Comparison of ENCODE assay signal across 8 cellular contexts in the genomic region with DNA sequence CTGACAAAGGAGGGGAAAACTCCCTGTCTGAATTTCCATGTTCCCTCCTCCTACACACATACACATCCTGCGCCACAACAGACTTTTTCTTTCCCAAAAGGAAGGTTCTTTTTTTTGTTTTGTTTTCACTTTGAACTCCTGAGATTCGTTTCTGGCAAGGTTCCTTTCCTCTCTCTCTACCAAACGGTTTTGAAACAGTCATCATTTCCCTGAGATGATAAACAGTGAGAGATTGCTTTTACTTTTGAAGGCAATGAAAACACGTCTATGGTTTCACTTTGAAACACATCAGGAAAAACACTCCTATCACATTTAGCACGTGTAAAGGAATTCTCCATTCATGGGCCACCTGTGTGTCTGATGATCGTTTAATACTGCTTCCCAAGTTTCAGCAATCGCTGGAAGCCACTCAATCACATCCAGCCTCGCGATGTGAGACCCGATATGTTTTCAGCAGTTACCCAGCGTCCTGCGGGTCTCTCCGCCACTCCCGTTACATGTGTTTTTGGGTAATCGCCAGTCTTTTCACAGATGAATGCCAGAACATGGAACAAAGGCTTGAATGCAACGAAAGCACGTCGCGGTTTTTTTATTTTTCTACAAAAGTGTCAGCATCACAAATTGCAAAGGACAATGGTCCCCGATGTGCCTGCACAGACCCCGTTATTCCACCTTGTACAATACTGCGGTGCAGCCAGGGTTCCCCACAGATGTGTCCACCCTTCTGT.
DNase-seq lines count a peak whose midpoint lies in the region; ATAC-seq, FAIRE-seq and TF ChIP-seq lines count a peak whose summit lies in the region.

No MANE protein-coding gene starts in this region.

- H3K36me3 ChIP-seq in stomach, result no peaks in the 10 kb centered on the region

- no peaks in the 10 kb centered on the region for H3K36me3 Mint-ChIP-seq in activated CD4-positive, alpha-beta memory T cell treated with anti-CD3 and anti-CD28 coated beads for 36 hours
- H3K36me3 Mint-ChIP-seq in immature natural killer cell, result no peaks in the 10 kb centered on the region

- H3K27me3 Mint-ChIP-seq in activated CD4-positive, alpha-beta memory T cell treated with anti-CD3 and anti-CD28 coated beads for 36 hours, result no peaks in the 10 kb centered on the region
- H3K27me3 Mint-ChIP-seq in immature natural killer cell (ENCODE audit: low read depth in 3 of 3), result peaks cover 2 to 11% (median 3%) of the 10 kb centered on the region in 3 donors

- WGBS in A549 (ENCODE audit: missing lambda C conversion rate), result 11% methylated on average over 22 of the region's 22 CpGs
- WGBS in stomach, 5 donors, result 9 to 21% (median 16%) methylated on average over 22 of the region's 22 CpGs

- peak; percentile 44 to 60 for DNase-seq in A549 (ENCODE audit: low read depth in 1 of 2, low spot score in 1 of 2)
- peak; percentile 63 for DNase-seq in H4 (ENCODE audit: low spot score)
- peak; percentile 16 for DNase-seq in activated CD4-positive, alpha-beta memory T cell treated with anti-CD3 and anti-CD28 coated beads for 36 hours
- DNase-seq in immature natural killer cell, result no peak
- DNase-seq in stomach, result no peak
- no peak for DNase-seq in 8988T
- DNase-seq in activated gamma-delta T cell (lab: John Stamatoyannopoulos, UW), result no peak

- POLR2A ChIA-PET in A549 (lab: Yijun Ruan, JAX), result no interaction called here
- POLR2A ChIA-PET in activated CD4-positive, alpha-beta memory T cell treated with anti-CD3 and anti-CD28 coated beads for 36 hours (lab: Charles Lee), result no interaction called here

- H3K27ac ChIP-seq in A549, result peak overlapping the region; percentile 23 to 77; a peak in 5 of 6 replicates
- peak overlapping the region in 1 of 5 donors; percentile 21 for H3K27ac ChIP-seq in stomach

- peak overlapping the region; percentile 70 for H3K4me3 Mint-ChIP-seq in activated CD4-positive, alpha-beta memory T cell treated with anti-CD3 and anti-CD28 coated beads for 36 hours
- peak overlapping the region; percentile 74 to 93 (median 75) for H3K4me3 Mint-ChIP-seq in immature natural killer cell

- H3K9me3 ChIP-seq in A549 (no peaks in the 10 kb centered on the region), stomach (no peaks in the 10 kb centered on the region)

- no peak for TF ChIP-seq POLR2A in A549 (IDR thresholded peaks at IDR 0.05; ENCODE audit: low read length)
- TF ChIP-seq POLR2A in stomach (IDR thresholded peaks at IDR 0.05), result no peak

- intact Hi-C loops in activated CD4-positive, alpha-beta memory T cell treated with anti-CD3 and anti-CD28 coated beads for 36 hours (cut with micrococcal nuclease), result no loop called here
- intact Hi-C loops in stomach (cut with DNase I; ENCODE audit: low total_unique reads), result no loop called here

- FAIRE-seq in A549 (lab: Jason Lieb, UNC), result peak; percentile 65

- TF ChIP-seq CTCF in A549 (IDR thresholded peaks at IDR 0.05) (no peak), stomach (IDR thresholded peaks at IDR 0.05) (no peak)

- no peak for TF ChIP-seq RAD21 in A549 (conservative IDR thresholded peaks at IDR 0.05 in 1 of 2, IDR thresholded peaks at IDR 0.05 in 1 of 2)

- H3K4me1 Mint-ChIP-seq in activated CD4-positive, alpha-beta memory T cell treated with anti-CD3 and anti-CD28 coated beads for 36 hours (ENCODE audit: low read depth), result peaks cover 16% of the 10 kb centered on the region
- H3K4me1 Mint-ChIP-seq in immature natural killer cell, result peaks cover 11 to 13% of the 10 kb centered on the region in 2 donors

- peak; percentile 83 to 86 for ATAC-seq in A549
- no peak for ATAC-seq in HG03175 (IDR thresholded peaks at IDR 0.05; ENCODE audit: unreplicated experiment)

- H3K4me3 ChIP-seq in A549, result peak overlapping the region; percentile 40
- H3K4me3 ChIP-seq in stomach, result peak overlapping the region; percentile 36 to 48 (median 41)

- no peaks in the 10 kb centered on the region for H3K4me1 ChIP-seq in A549
- H3K4me1 ChIP-seq in stomach, result peaks cover 0 to 12% (median 4%) of the 10 kb centered on the region in 4 donors

- CTCF ChIA-PET in A549 (lab: Yijun Ruan, JAX), result interaction anchor here (1.2 to 2.6 kb wide), 3 partner anchors 11 to 60 kb away, joined by 3 to 17 read pairs (median 3); no protein-coding TSS in a partner anchor
- CTCF ChIA-PET in activated CD4-positive, alpha-beta memory T cell treated with anti-CD3 and anti-CD28 coated beads for 36 hours (lab: Charles Lee), result no interaction called here

- TF ChIP-seq EP300 in A549 (IDR thresholded peaks at IDR 0.05), result no peak
- no peak for TF ChIP-seq EP300 in stomach (IDR thresholded peaks at IDR 0.05)

- H3K4me2 ChIP-seq in A549, result peak overlapping the region; percentile 80

- no peaks in the 10 kb centered on the region for H3K9me3 Mint-ChIP-seq in activated CD4-positive, alpha-beta memory T cell treated with anti-CD3 and anti-CD28 coated beads for 36 hours
- no peaks in the 10 kb centered on the region for H3K9me3 Mint-ChIP-seq in immature natural killer cell

- H3K27me3 ChIP-seq in stomach, result no peaks in the 10 kb centered on the region

- H3K27ac Mint-ChIP-seq in activated CD4-positive, alpha-beta memory T cell treated with anti-CD3 and anti-CD28 coated beads for 36 hours, result peak overlapping the region; percentile 53
- peak overlapping the region in 3 of 6 donors; percentile 63 to 88 (median 78) for H3K27ac Mint-ChIP-seq in immature natural killer cell

TF ChIP-seq in A549, 52 proteins besides CTCF, POLR2A, EP300 and RAD21:
- no peak for TF ChIP-seq FOSB (CRISPR knock-in tag; IDR thresholded peaks at IDR 0.05)
- no peak for TF ChIP-seq HOXA7 (CRISPR knock-in tag; IDR thresholded peaks at IDR 0.05)
- TF ChIP-seq REST (IDR thresholded peaks at IDR 0.05), result peak; percentile 53; the same call in 1 of the 2 replicates
- no peak for TF ChIP-seq ESRRA (IDR thresholded peaks at IDR 0.05; ENCODE audit: borderline replicate concordance, low read length)
- no peak for TF ChIP-seq JUN (IDR thresholded peaks at IDR 0.05)
- peak; percentile 57; the same call in 1 of the 2 replicates for TF ChIP-seq RNF2 (IDR thresholded peaks at IDR 0.05; ENCODE audit: borderline replicate concordance, low read depth)
- no peak for TF ChIP-seq HOXB13 (CRISPR knock-in tag; IDR thresholded peaks at IDR 0.05; ENCODE audit: low read depth)
- peak; percentile 56 for TF ChIP-seq CHD2 (IDR thresholded peaks at IDR 0.05; ENCODE audit: low read length, partially characterized antibody)
- no peak for TF ChIP-seq RCOR1 (IDR thresholded peaks at IDR 0.05; ENCODE audit: low read depth, low read length)
- TF ChIP-seq CBX8 (IDR thresholded peaks at IDR 0.05), result peak; percentile 22; the same call in 1 of the 2 replicates

Comparison
In these comparisons a context has a peak if more than half of its experiments do, and no peak if none do; other contexts are left out.
1. DNase-seq: peak in A549 (2 of 2), H4 (single experiment) and activated CD4-positive, alpha-beta memory T cell treated with anti-CD3 and anti-CD28 coated beads for 36 hours (single experiment); none in immature natural killer cell (0 of 3), stomach (single experiment), 8988T (single experiment) and activated gamma-delta T cell (single experiment).